ENCODE assay signal across 8 cellular contexts in the genomic region with DNA sequence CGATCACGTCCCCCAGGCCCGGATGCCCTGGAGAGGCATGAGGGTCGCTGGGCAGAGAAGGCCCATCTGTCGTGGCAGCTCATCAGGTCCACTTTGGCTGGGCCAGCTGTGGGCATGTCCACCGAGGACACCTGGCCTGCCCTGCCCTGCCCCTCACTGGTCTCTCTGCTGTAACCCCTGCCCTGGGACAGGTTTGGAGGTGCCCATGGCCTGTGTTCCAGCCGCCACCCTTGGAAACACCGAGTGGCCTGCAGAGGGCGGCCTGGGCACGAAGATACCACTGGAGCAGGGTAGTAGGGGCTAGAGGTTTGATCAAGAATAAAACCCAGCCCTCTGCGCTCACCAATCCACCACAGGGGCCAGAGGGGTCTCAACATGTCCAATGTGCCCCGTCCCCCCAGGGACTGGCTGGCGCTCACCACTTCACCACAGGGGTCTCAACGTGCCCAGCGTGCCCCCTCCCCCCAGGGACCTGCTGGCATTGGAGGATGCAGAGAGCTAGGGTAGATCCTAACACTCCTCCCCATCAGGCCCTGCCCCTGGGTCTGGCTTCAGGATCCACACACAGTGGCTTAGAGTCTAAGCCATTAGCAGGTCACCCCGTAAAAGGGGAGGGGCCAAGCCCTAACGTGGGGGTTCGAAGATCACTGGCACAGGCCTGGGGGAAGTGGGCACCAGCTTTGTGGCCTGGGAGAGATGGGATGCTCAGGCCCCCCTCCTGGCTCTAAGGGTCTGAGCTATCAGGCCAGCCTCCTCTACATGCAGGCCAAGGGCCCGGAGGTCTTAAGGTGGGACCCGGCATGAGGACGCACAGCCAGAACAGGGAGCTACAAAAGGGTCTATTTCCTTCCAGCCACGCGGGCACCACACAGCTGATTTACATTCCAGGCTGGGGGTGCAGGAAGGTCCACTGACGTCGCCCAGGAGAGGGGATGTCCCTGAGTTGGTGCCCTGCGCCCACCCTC. TPM values are rescaled to one million over a fixed set of nuclear protein-coding genes. Genes with fewer than 3 reads are reported as not detected.
DNase-seq lines count a peak whose midpoint lies in the region; ATAC-seq and TF ChIP-seq lines count a peak whose summit lies in the region.

No MANE protein-coding gene starts in this region.

- ATAC-seq in esophagus mucosa = peak; percentile 58
- no peak for ATAC-seq in GM18498 (IDR thresholded peaks at IDR 0.05; ENCODE audit: unreplicated experiment)

- no peak overlapping the region for H3K27ac ChIP-seq in thyroid gland

- intact Hi-C loops in thyroid gland (cut with DNase I) = loop anchor here (5.0 to 10.0 kb wide), 3 partner anchors 75 to 352 kb away; a partner anchor contains a TSS

- H3K9me3 ChIP-seq in thyroid gland = no peaks in the 10 kb centered on the region

- no peaks in the 10 kb centered on the region for H3K36me3 Mint-ChIP-seq in nephron (ENCODE audit: low read depth)

- H3K27ac Mint-ChIP-seq in nephron = no peak overlapping the region

- H3K36me3 ChIP-seq in thyroid gland = no peaks in the 10 kb centered on the region

- no peaks in the 10 kb centered on the region for H3K27me3 Mint-ChIP-seq in nephron (ENCODE audit: low read depth)

- peak; percentile 31 for DNase-seq in NCI-H510A treated with DMSO at 0.1 percent for 48 hours (lab: John Stamatoyannopoulos, UW)
- no peak for DNase-seq in NCI-H510A (lab: John Stamatoyannopoulos, UW)
- DNase-seq in NOMO-1 treated with dmso at 0.1 percent for 144 hours (lab: John Stamatoyannopoulos, UW; ENCODE audit: unreplicated experiment) = peak; percentile 32
- DNase-seq in activated T-cell treated with anti-CD3 and anti-CD28 coated beads for 48 hours (ENCODE audit: low read depth) = peak; percentile 58
- DNase-seq in thyroid gland = peak; percentile 79 to 83

- no peak overlapping the region for H3K4me3 ChIP-seq in thyroid gland (replicated peaks in 1 of 3)

- no peak for TF ChIP-seq POLR2A in thyroid gland (IDR thresholded peaks at IDR 0.05)

- H3K4me1 Mint-ChIP-seq in nephron = no peaks in the 10 kb centered on the region

- peaks cover 9 to 23% of the 10 kb centered on the region in 2 donors for H3K4me1 ChIP-seq in thyroid gland

- TF ChIP-seq CTCF in nephron (IDR thresholded peaks at IDR 0.05; ENCODE audit: unreplicated experiment in 3 of 3) (peak; percentile 61 to 73 (median 62)), thyroid gland (IDR thresholded peaks at IDR 0.05) (peak; percentile 17 to 75 (median 70))

- H3K27me3 ChIP-seq in thyroid gland = no peaks in the 10 kb centered on the region

- peak overlapping the region; percentile 40 to 75 (median 62) for H3K4me3 Mint-ChIP-seq in nephron

- WGBS in thyroid gland, 2 donors = 52% methylated on average over 17 to 18 of the region's 26 CpGs

- H3K9me3 Mint-ChIP-seq in nephron = no peaks in the 10 kb centered on the region

RNA-seq across cellular contexts. Expression of a gene that starts 1.3 kb away (rescaled TPM):
- 17.7 TPM for total RNA-seq in esophagus mucosa
- 10 to 100 TPM; 31.4 to 42.7 (median 32.5) TPM for total RNA-seq in thyroid gland

RNA-seq across cellular contexts. Expression of a gene that starts 7.5 kb away (rescaled TPM):
- total RNA-seq in esophagus mucosa = 14.8 TPM
- total RNA-seq in thyroid gland = 100 to 1,000 TPM in 1 of 4 donors, 10 to 100 TPM in 3; 64.6 to 102 (median 80.3) TPM

RNA-seq across cellular contexts. Expression of a gene that starts 9.1 kb away (rescaled TPM):
- total RNA-seq in esophagus mucosa (2.6 TPM), thyroid gland (1 to 10 TPM; 3.1 to 5.1 (median 3.7) TPM)

RNA-seq across cellular contexts. Expression of a gene that starts 17.8 kb away (rescaled TPM):
- total RNA-seq in esophagus mucosa (5.8 TPM), thyroid gland (1 to 10 TPM; 2.8 to 4.7 (median 4.0) TPM)

RNA-seq across cellular contexts. Expression of a gene that starts 51.6 kb away (rescaled TPM):
- total RNA-seq in esophagus mucosa (13.3 TPM), thyroid gland (10 to 100 TPM; 20.7 to 50.6 (median 31.0) TPM)
